In the genomic region with DNA sequence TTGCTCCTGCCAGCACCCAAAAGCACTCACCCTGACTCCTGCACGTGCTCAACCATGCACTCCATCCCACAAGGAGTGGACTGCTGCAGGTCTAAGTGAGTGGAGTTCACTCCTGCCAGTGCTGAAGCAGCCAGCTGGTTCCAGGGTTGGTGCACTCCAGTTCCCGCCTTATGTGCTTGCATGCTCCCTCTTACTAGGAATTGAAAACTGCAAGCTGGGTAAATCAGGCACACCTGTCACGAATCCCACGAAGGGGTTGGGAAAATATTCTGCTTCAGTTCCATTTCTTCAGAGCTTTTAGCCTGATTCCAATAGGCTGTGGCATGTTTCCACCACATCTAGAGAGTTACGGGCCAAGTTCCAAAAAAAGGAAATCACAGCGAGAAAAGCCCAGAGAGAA, we compare ENCODE assay signal across 20 cellular contexts.
DNase-seq lines count a peak whose midpoint lies in the region; ATAC-seq, FAIRE-seq and TF ChIP-seq lines count a peak whose summit lies in the region.
"Had no signal": no experiment of that assay in that cellular context is flagged by ENCODE, and none has a peak within 500 bp of the region (broad histone marks: within the 10 kb centered on the region; RNA-seq: fewer than 3 reads in every experiment).

No MANE protein-coding gene starts in this region.

- no peaks in the 10 kb centered on the region for H4K20me1 ChIP-seq in H1 (replicated peaks in 1 of 2; ENCODE audit: control insufficient read depth in 1 of 2, insufficient read depth in 2 of 2, low read length in 2 of 2)

- no peak overlapping the region for H2BK5ac ChIP-seq in H1 (ENCODE audit: low read depth, low read length)

- no peak overlapping the region for H4K91ac ChIP-seq in H1 (replicated peaks; ENCODE audit: insufficient read length, low read length)

- no peaks in the 10 kb centered on the region for H3K36me3 ChIP-seq in H1 (ENCODE audit: control insufficient read depth in 2 of 4, insufficient read depth in 4 of 4, low read length in 3 of 4)
- H3K36me3 ChIP-seq in aorta (ENCODE audit: control insufficient read depth in 1 of 2, insufficient read depth in 2 of 2, low read length in 1 of 2) = no peaks in the 10 kb centered on the region

- H2AK5ac ChIP-seq in H1 (ENCODE audit: low read depth, low read length) = no peak overlapping the region

- H3K9me3 ChIP-seq in H1 (ENCODE audit: insufficient read depth in 2 of 2, low read depth in 1 of 2, low read length in 1 of 2) (no peaks in the 10 kb centered on the region; a peak in 1 of 4 replicates), aorta (ENCODE audit: control insufficient read depth, low read length) (no peaks in the 10 kb centered on the region)
- H3K9me3 ChIP-seq: A549, Caco-2 had no signal

- H4K8ac ChIP-seq in H1 (ENCODE audit: extremely low read depth, insufficient read depth, low read length) = no peak overlapping the region

- no peak overlapping the region for H3K23ac ChIP-seq in H1 (ENCODE audit: insufficient read length)

- FAIRE-seq in H1 (lab: Jason Lieb, UNC) (no peak), frontal cortex (lab: Jason Lieb, UNC) (no peak)
- FAIRE-seq: A549, D721Med, GM19239, H54 had no signal

- no peak overlapping the region for H3K4me2 ChIP-seq in H1 (ENCODE audit: insufficient read depth in 1 of 2, low read depth in 2 of 2, low read length in 2 of 2)
- H3K4me2 ChIP-seq: A549 had no signal

- H3K27me3 ChIP-seq in H1 (replicated peaks in 1 of 4; ENCODE audit: control insufficient read depth in 3 of 4, extremely low read depth in 1 of 4, insufficient read depth in 3 of 4, low read length in 3 of 4) (no peaks in the 10 kb centered on the region), aorta (ENCODE audit: control insufficient read depth in 1 of 2, insufficient read depth in 2 of 2, low read length in 1 of 2) (no peaks in the 10 kb centered on the region)

- TF ChIP-seq RAD21 in H1 (IDR thresholded peaks at IDR 0.05 in 1 of 2, conservative IDR thresholded peaks at IDR 0.05 in 1 of 2; ENCODE audit: low read depth in 2 of 2, low read length in 2 of 2) = no peak

- no peak overlapping the region for H2BK120ac ChIP-seq in H1 (replicated peaks; ENCODE audit: low read depth, low read length)

- intact Hi-C loops in aorta (cut with DNase I) = no loop called here

- H3K18ac ChIP-seq in H1 (ENCODE audit: extremely low read depth, low read length) = no peak overlapping the region

- H2BK20ac ChIP-seq in H1 (ENCODE audit: low read length) = no peak overlapping the region

- no peak overlapping the region for H3K56ac ChIP-seq in H1 (replicated peaks; ENCODE audit: insufficient read length, low read depth, low read length)

- H3K79me1 ChIP-seq in H1 (ENCODE audit: low read depth, low read length) = no peaks in the 10 kb centered on the region

- ATAC-seq in aorta (ENCODE audit: low FRiP score) = peak; percentile 44
- ATAC-seq: A549 had no signal

- no peaks in the 10 kb centered on the region for H3K79me2 ChIP-seq in H1 (ENCODE audit: control insufficient read depth in 1 of 2, insufficient read depth in 2 of 2, low read length in 2 of 2)

- H3K14ac ChIP-seq in H1 (ENCODE audit: insufficient read length) = no peak overlapping the region

- no peak overlapping the region for H3K4me3 ChIP-seq in H1 (ENCODE audit: extremely low read depth in 1 of 4, insufficient read depth in 2 of 4, low read depth in 3 of 4, low read length in 4 of 4)
- no peak overlapping the region for H3K4me3 ChIP-seq in aorta (ENCODE audit: low read length in 2 of 2)
- H3K4me3 ChIP-seq: A549, GM23248 had no signal

- CTCF ChIA-PET in H1 (lab: Charles Lee; ENCODE audit: partially characterized antibody) = interaction anchor here (1.1 to 1.5 kb wide), 2 partner anchors 14 to 225 kb away, joined by 3 to 4 read pairs; no protein-coding TSS in a partner anchor

- no peak overlapping the region for H2BK12ac ChIP-seq in H1 (ENCODE audit: low read depth, low read length)

- no peak overlapping the region; the same call in 1 of the 2 replicates for H2BK15ac ChIP-seq in H1 (ENCODE audit: low read length)

- TF ChIP-seq EP300 in H1 (IDR thresholded peaks at IDR 0.05; ENCODE audit: borderline replicate concordance in 1 of 2, low read depth in 2 of 2, low read length in 2 of 2) = no peak

- no peak overlapping the region for H3K4ac ChIP-seq in H1 (replicated peaks; ENCODE audit: insufficient read length, low read depth, low read length)

- POLR2A ChIA-PET in H1 (lab: Charles Lee; ENCODE audit: partially characterized antibody) = no interaction called here

- H4K5ac ChIP-seq in H1 (ENCODE audit: insufficient read length, low read depth, low read length) = no peak overlapping the region

- 97% methylated on average over 6 of the region's 6 CpGs; no CpG with 5 or more reads in 1 of the 2 experiments for WGBS in H1 (ENCODE audit: extremely low coverage in 1 of 2, insufficient coverage in 1 of 2, insufficient read length in 1 of 2, insufficient replicate concordance in 2 of 2, low coverage in 1 of 2, low lambda C conversion rate in 2 of 2, missing lambda C conversion rate in 1 of 2), 2 experiments
- WGBS in aorta, 2 donors = 54 to 74% methylated on average over 6 of the region's 6 CpGs

- no peaks in the 10 kb centered on the region for H3K23me2 ChIP-seq in H1 (ENCODE audit: low read depth, low read length)

- no peak for TF ChIP-seq CTCF in H1 (IDR thresholded peaks at IDR 0.05; ENCODE audit: control extremely low read depth in 1 of 3, insufficient read depth in 1 of 3, low read depth in 1 of 3, low read length in 3 of 3)

- DNase-seq in DMS 273 (lab: John Stamatoyannopoulos, UW; ENCODE audit: unreplicated experiment) (peak; percentile 13), DMS 273 treated with DMSO at 0.1 percent for 48 hours (lab: John Stamatoyannopoulos, UW) (no peak), NCI-H524 treated with DMSO at 0.1 percent for 48 hours (lab: John Stamatoyannopoulos, UW) (peak; percentile 22), H1 (ENCODE audit: low read depth in 1 of 2, low spot score in 2 of 2) (no peak), aorta (no peak), SW 1271 (lab: John Stamatoyannopoulos, UW) (no peak), frontal cortex (ENCODE audit: low spot score in 2 of 2) (no peak)
- DNase-seq: AML-193; Caco-2; CD4-positive, alpha-beta T cell; DMS79 treated with DMSO at 0.1 percent for 48 hours; GF-D8; GM23248; HCEC 1CT had no signal

- no peak overlapping the region for H2AFZ ChIP-seq in H1 (ENCODE audit: low read length)
- H2AFZ ChIP-seq: GM23248 had no signal

- no peak overlapping the region for H3K9ac ChIP-seq in H1 (replicated peaks in 1 of 4; ENCODE audit: extremely low read depth in 1 of 4, low read depth in 3 of 4, low read length in 3 of 4)
- H3K9ac ChIP-seq: GM23248 had no signal

- H3K4me1 ChIP-seq in H1 (replicated peaks in 1 of 4; ENCODE audit: control insufficient read depth in 3 of 4, insufficient read depth in 4 of 4, low read length in 3 of 4) (no peaks in the 10 kb centered on the region), aorta (ENCODE audit: control insufficient read depth in 1 of 2, insufficient read depth in 2 of 2, low read length in 2 of 2) (no peaks in the 10 kb centered on the region)
- H3K4me1 ChIP-seq: A549, Caco-2 had no signal

- no peak for TF ChIP-seq POLR2A in H1 (IDR thresholded peaks at IDR 0.05; ENCODE audit: control extremely low read depth in 1 of 2, low read depth in 2 of 2, low read length in 2 of 2)

- H3K27ac ChIP-seq in H1 (ENCODE audit: low read depth, low read length) (no peak overlapping the region; the same call in 1 of the 2 replicates), aorta (ENCODE audit: low read depth in 1 of 2, low read length in 2 of 2) (no peak overlapping the region)
- H3K27ac ChIP-seq: 22Rv1, A549, C4-2B, GM23248 had no signal

TF ChIP-seq in H1, 55 proteins besides CTCF, POLR2A, EP300 and RAD21:
- TF ChIP-seq HDAC2 (IDR thresholded peaks at IDR 0.05; ENCODE audit: borderline replicate concordance in 1 of 2, low read depth in 2 of 2, low read length in 2 of 2) (no peak), BACH1 (IDR thresholded peaks at IDR 0.05; ENCODE audit: low read length) (no peak)
- TF ChIP-seq, protein P1, sequence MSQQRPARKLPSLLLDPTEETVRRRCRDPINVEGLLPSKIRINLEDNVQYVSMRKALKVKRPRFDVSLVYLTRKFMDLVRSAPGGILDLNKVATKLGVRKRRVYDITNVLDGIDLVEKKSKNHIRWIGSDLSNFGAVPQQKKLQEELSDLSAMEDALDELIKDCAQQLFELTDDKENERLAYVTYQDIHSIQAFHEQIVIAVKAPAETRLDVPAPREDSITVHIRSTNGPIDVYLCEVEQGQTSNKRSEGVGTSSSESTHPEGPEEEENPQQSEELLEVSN (IDR thresholded peaks at IDR 0.05) = peak; percentile 45; the same call in 1 of the 2 replicates

Comparison
In these comparisons a context has a peak if more than half of its experiments do, and no peak if none do; other contexts are left out.
1. DNase-seq: peak in DMS 273 (single experiment) and NCI-H524 treated with DMSO at 0.1 percent for 48 hours (single experiment); none in DMS 273 treated with DMSO at 0.1 percent for 48 hours (single experiment), H1 (0 of 2), aorta (0 of 2), SW 1271 (0 of 2) and frontal cortex (0 of 2).